19 cellular contexts compared by ENCODE assay signal in the genomic region with DNA sequence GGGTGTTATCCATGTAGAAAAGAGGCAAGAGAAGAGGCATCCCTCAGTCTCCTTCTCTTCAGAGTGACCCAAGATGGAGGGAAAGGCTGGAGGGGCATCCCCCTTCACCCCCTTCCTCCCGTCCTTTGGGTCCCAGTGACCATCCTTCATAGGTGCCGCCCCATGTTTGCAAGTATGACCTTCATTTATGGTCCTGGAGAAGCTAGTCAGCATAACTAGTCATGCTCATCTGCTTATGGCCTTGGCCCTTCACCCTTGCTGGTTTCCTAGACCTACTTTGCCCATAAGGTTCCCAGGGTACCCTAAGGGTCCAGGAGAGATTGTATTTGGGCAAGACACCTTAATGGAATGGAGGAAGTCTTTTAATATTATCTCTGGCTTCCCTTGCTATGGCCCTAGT.
"Had no signal": no experiment of that assay in that cellular context is flagged by ENCODE, and none has a peak within 500 bp of the region (broad histone marks: within the 10 kb centered on the region; RNA-seq: fewer than 3 reads in every experiment).

No MANE protein-coding gene starts in this region.

- DNase-seq: IMR-90, MM.1S, NCI-H1092 treated with DMSO at 0.1 percent for 48 hours, NCI-H1436, NCI-H187, NCI-H2029, NCI-H2081 treated with DMSO at 0.1 percent for 48 hours, NCI-H2171, NCI-H226, NCI-H446, NCI-H510A, NCI-H524 treated with DMSO at 0.1 percent for 48 hours, NCI-H69, NCI-H774, PC-3, SHP77 treated with DMSO at 0.1 percent for 48 hours, SJCRH30 had no signal

- H3K27me3 ChIP-seq: SJCRH30 had no signal

- H3K4me3 ChIP-seq: SJCRH30 had no signal

- H3K36me3 ChIP-seq: SJCRH30 had no signal

- ATAC-seq: PC-3 had no signal

- H3K9ac ChIP-seq: KMS-11 had no signal

- H3K4me1 ChIP-seq: SJCRH30 had no signal

- H3K9me3 ChIP-seq: SJCRH30 had no signal

- H3K27ac ChIP-seq: KMS-11, RWPE1, SJCRH30 had no signal
